In genomic region chr2:39728941-39729351, GRCh38 we compare ENCODE assay signal across 8 cellular contexts. TPM values are rescaled to one million over a fixed set of nuclear protein-coding genes. Genes with fewer than 3 reads are reported as not detected.
DNase-seq lines count a peak whose midpoint lies in the region; ATAC-seq, FAIRE-seq and TF ChIP-seq lines count a peak whose summit lies in the region.

No MANE protein-coding gene starts in this region.

- no peak overlapping the region for H3K4me3 Mint-ChIP-seq in H9

- no peak overlapping the region for H4K8ac ChIP-seq in H9 (replicated peaks; ENCODE audit: insufficient read length, low read depth, low read length)

- peaks cover 6 to 7% of the 10 kb centered on the region in 2 experiments for H3K4me1 Mint-ChIP-seq in H9

- H3K4me1 ChIP-seq in H9 (ENCODE audit: insufficient read depth, low read length) (no peaks in the 10 kb centered on the region; the same call in 1 of the 2 replicates), K562 (replicated peaks in 1 of 2; ENCODE audit: control insufficient read depth in 2 of 2, insufficient read depth in 2 of 2, low read length in 2 of 2) (no peaks in the 10 kb centered on the region), right lobe of liver (no peaks in the 10 kb centered on the region)

- no peaks in the 10 kb centered on the region for H3K27me3 ChIP-seq in H9 (ENCODE audit: insufficient read depth, low read length)
- peaks cover 0 to 10% of the 10 kb centered on the region in 2 experiments; a peak in 1 of 5 replicates for H3K27me3 ChIP-seq in K562 (ENCODE audit: control insufficient read depth in 2 of 2, insufficient read depth in 2 of 2, low read length in 2 of 2)
- H3K27me3 ChIP-seq in right lobe of liver = no peaks in the 10 kb centered on the region

- no peak overlapping the region for H3K18ac ChIP-seq in H9 (ENCODE audit: insufficient read length, low read depth, low read length)

- H4K20me1 ChIP-seq in H9 (ENCODE audit: control insufficient read depth, insufficient read depth, insufficient read length) = no peaks in the 10 kb centered on the region
- 0 out of 2 replicates have a peak, but pooled peaks cover 2% of the 10 kb centered on the region for H4K20me1 ChIP-seq in K562 (replicated peaks; ENCODE audit: control insufficient read depth, insufficient read depth, low read length)

- H4K91ac ChIP-seq in H9 (ENCODE audit: insufficient read length, low read depth, low read length) = no peak overlapping the region

- peak; percentile 30 to 63; a peak in 3 of 4 replicates for TF ChIP-seq RAD21 in K562 (CRISPR knock-in tag; conservative IDR thresholded peaks at IDR 0.05 in 1 of 2, IDR thresholded peaks at IDR 0.05 in 1 of 2)

- no peak overlapping the region for H2BK15ac ChIP-seq in H9 (ENCODE audit: low read depth, low read length)

- FAIRE-seq in K562 (lab: Jason Lieb, UNC) = peak; percentile 64

- DNase-seq in NCI-H748 (lab: John Stamatoyannopoulos, UW; ENCODE audit: unreplicated experiment) = peak; percentile 47
- DNase-seq in NCI-H748 treated with DMSO at 0.1 percent for 48 hours (lab: John Stamatoyannopoulos, UW) = no peak
- DNase-seq in H9 = peak; percentile 52
- DNase-seq in NCI-H526 treated with DMSO at 0.1 percent for 48 hours (lab: John Stamatoyannopoulos, UW) = peak; percentile 16
- peak; percentile 42 to 58 (median 48) for DNase-seq in K562 (ENCODE audit: extremely low read depth in 1 of 4, low spot score in 3 of 4)
- peak in 1 of 3 donors; percentile 33 for DNase-seq in right lobe of liver
- DNase-seq in effector CD4-positive, alpha-beta T cell = no peak

- no peak overlapping the region for H4K5ac ChIP-seq in H9 (ENCODE audit: insufficient read length, low read depth, low read length)

- ATAC-seq in K562 (peak; percentile 86), right lobe of liver (peak; percentile 58 to 64 (median 60)), HG02798 (IDR thresholded peaks at IDR 0.05; ENCODE audit: poor library complexity, unreplicated experiment) (no peak)

- no peaks in the 10 kb centered on the region for H3K23me2 ChIP-seq in H9 (ENCODE audit: insufficient read length, low read depth, low read length, poor library complexity, severe bottlenecking)

- H3K9me1 ChIP-seq in K562 (ENCODE audit: control insufficient read depth, insufficient read depth, low read length) = no peaks in the 10 kb centered on the region

- TF ChIP-seq POLR2A in K562 (conservative IDR thresholded peaks at IDR 0.05) (no peak), right lobe of liver (IDR thresholded peaks at IDR 0.05) (no peak)

- WGBS in H9 (ENCODE audit: extremely low coverage, insufficient read length, low lambda C conversion rate) = no CpG with 5 or more reads among the region's 5 CpGs
- 22% methylated on average over 5 of the region's 5 CpGs for WGBS in K562 (ENCODE audit: insufficient coverage, low coverage, missing lambda C conversion rate)
- 28% methylated on average over 3 of the region's 5 CpGs for WGBS in right lobe of liver (ENCODE audit: insufficient coverage, low coverage, low lambda C conversion rate, missing lambda C conversion rate)

- intact Hi-C loops in K562 (cut with micrococcal nuclease) (loop anchor here (10.0 kb wide), 1 partner anchor 664 kb away; no protein-coding TSS in a partner anchor), right lobe of liver (cut with DNase I) (no loop called here)

- H3K56ac ChIP-seq in H9 (ENCODE audit: insufficient read length, low read depth, low read length) = no peak overlapping the region

- H2AK5ac ChIP-seq in H9 (ENCODE audit: insufficient read length, low read length) = no peak overlapping the region

- in situ Hi-C loops in K562 (cut with MboI) = no loop called here

- H3K27me3 Mint-ChIP-seq in H9 (ENCODE audit: low read depth) = no peaks in the 10 kb centered on the region

- H3K4me2 ChIP-seq in H9 (ENCODE audit: insufficient read depth, insufficient read length, low read length) (no peak overlapping the region), K562 (ENCODE audit: insufficient read depth, low read length) (no peak overlapping the region)

- H3K14ac ChIP-seq in H9 (ENCODE audit: insufficient read depth, low read length) = no peak overlapping the region

- H3K79me2 ChIP-seq in H9 (ENCODE audit: insufficient read depth, low read length) (no peaks in the 10 kb centered on the region), K562 (ENCODE audit: control insufficient read depth, insufficient read depth, low read length) (no peaks in the 10 kb centered on the region)

- H3K27ac ChIP-seq in H9 (ENCODE audit: insufficient read length, low read depth, low read length) = no peak overlapping the region
- H3K27ac ChIP-seq in K562 (ENCODE audit: extremely low read depth, low read depth, low read length) = no peak overlapping the region
- H3K27ac ChIP-seq in right lobe of liver = no peak overlapping the region

- CTCF ChIA-PET in K562 (lab: Yijun Ruan, JAX; ENCODE audit: low intra/inter-chr PET ratio) = interaction anchor here (1.1 kb wide), 1 partner anchor 348 kb away, joined by 3 read pairs; no protein-coding TSS in a partner anchor

- peaks cover 0 to 12% (median 9%) of the 10 kb centered on the region in 3 experiments; a peak in 4 of 7 replicates for H3K36me3 Mint-ChIP-seq in H9 (ENCODE audit: insufficient read depth in 1 of 3, low read depth in 3 of 3)

- POLR2A ChIA-PET in K562 (lab: Yijun Ruan, JAX) = interaction anchor here (1.3 kb wide), 1 partner anchor 11 kb away, joined by 4 read pairs; no protein-coding TSS in a partner anchor

- H3K9me3 ChIP-seq in H9 (ENCODE audit: control insufficient read depth, low read depth, low read length) (no peaks in the 10 kb centered on the region), K562 (replicated peaks; ENCODE audit: control insufficient read depth, insufficient read depth, low read depth, low read length) (no peaks in the 10 kb centered on the region), right lobe of liver (no peaks in the 10 kb centered on the region)

- H3K23ac ChIP-seq in H9 (ENCODE audit: insufficient read length, low read depth, low read length) = no peak overlapping the region

- no peak for TF ChIP-seq EP300 in K562 (IDR thresholded peaks at IDR 0.05; ENCODE audit: low read length)

- BruUV-seq in K562 (replicated peaks; lab: Mats Ljungman, UMichigan) = no TSS peak

- H3K36me3 ChIP-seq in K562 (ENCODE audit: control insufficient read depth, insufficient read depth, low read length) (peaks cover 11% of the 10 kb centered on the region), right lobe of liver (no peaks in the 10 kb centered on the region)

- peaks cover 0 to 5% of the 10 kb centered on the region in 2 experiments; a peak in 3 of 5 replicates for H3K9me3 Mint-ChIP-seq in H9

- H2AFZ ChIP-seq in H9 (ENCODE audit: low read length) (no peak overlapping the region), K562 (ENCODE audit: low read depth, low read length) (no peak overlapping the region)

- no peak overlapping the region for H2BK5ac ChIP-seq in H9 (ENCODE audit: insufficient read length, low read length)

- H3K9ac ChIP-seq in H9 (ENCODE audit: extremely low read depth, insufficient read length, low read length) (no peak overlapping the region), K562 (ENCODE audit: insufficient read depth in 1 of 2, low read depth in 2 of 2, low read length in 2 of 2) (no peak overlapping the region)

- H3K4ac ChIP-seq in H9 (ENCODE audit: low read depth, low read length) = no peak overlapping the region

- no peak overlapping the region for H2BK12ac ChIP-seq in H9 (ENCODE audit: insufficient read length, low read depth, low read length)

- no peak overlapping the region for H2BK120ac ChIP-seq in H9 (ENCODE audit: low read depth, low read length, poor library complexity, severe bottlenecking)

- no peak overlapping the region for H3T11ph ChIP-seq in H9 (ENCODE audit: low read length)

- peak; percentile 92 for TF ChIP-seq CTCF in H9 (conservative IDR thresholded peaks at IDR 0.05)
- TF ChIP-seq CTCF in K562 (IDR thresholded peaks at IDR 0.05 in 2 of 3, conservative IDR thresholded peaks at IDR 0.05 in 1 of 3; ENCODE audit: insufficient read depth in 2 of 3, low read depth in 1 of 3, low read length in 3 of 3) = peak; percentile 72 to 81 (median 80)
- peak; percentile 45 to 63 (median 57) for TF ChIP-seq CTCF in right lobe of liver (IDR thresholded peaks at IDR 0.05)

- no peak overlapping the region for H3K4me3 ChIP-seq in K562
- H3K4me3 ChIP-seq in right lobe of liver = no peak overlapping the region

- H3K27ac Mint-ChIP-seq in H9 = peak overlapping the region in 1 of 3 experiments; percentile 35; a peak in 1 of 7 replicates

- no peak overlapping the region for H2BK20ac ChIP-seq in H9 (ENCODE audit: low read depth, low read length, poor library complexity, severe bottlenecking)

- no peaks in the 10 kb centered on the region for H3K79me1 ChIP-seq in H9 (ENCODE audit: insufficient read depth, low read depth, low read length, poor library complexity, severe bottlenecking)

TF ChIP-seq in K562, 482 proteins besides CTCF, POLR2A, EP300 and RAD21:
- TF ChIP-seq SMC3 (conservative IDR thresholded peaks at IDR 0.05; ENCODE audit: insufficient read depth, low read depth, low read length) (peak; percentile 56), KLF16 (IDR thresholded peaks at IDR 0.05) (peak; percentile 43), ARNT (IDR thresholded peaks at IDR 0.05) (no peak)

RNA-seq across cellular contexts. Expression of gene THUMPD2, which starts 50.1 kb away (rescaled TPM):
- total RNA-seq in H9 (2021) = 18.0 and 19.5 TPM in 2 replicates
- 19.7 and 76.3 TPM in 2 replicates for total RNA-seq in K562 (2011; cell fraction: chromatin; rRNA removed; ENCODE audit: low replicate concordance)
- total RNA-seq in K562 (2011; cell fraction: nucleolus; rRNA removed) = 10.5 and 16.2 TPM in 2 replicates
- 25.3 and 42.7 TPM in 2 replicates for total RNA-seq in K562 (2011; cell fraction: nucleoplasm; rRNA removed)
- 13.8 and 17.3 TPM in 2 replicates for total RNA-seq in K562 (2014; rRNA removed)
- total RNA-seq in K562 (2014; rRNA removed; fragmentation: Illumina TruSeq; extraction: Trizol) = 35.0 and 39.8 TPM in 2 replicates
- total RNA-seq in K562 (2015; rRNA removed; fragmentation: Illumina TruSeq; extraction: Trizol) = 30.6 and 31.9 TPM in 2 replicates
- total RNA-seq in K562 (2021) = 18.1 and 18.8 TPM in 2 replicates
- polyA plus RNA-seq in K562 (2011; rRNA removed) = 34.7 and 40.4 TPM in 2 replicates
- polyA plus RNA-seq in K562 (2011; cell fraction: cytosol; rRNA removed) = 7.1 and 11.6 TPM in 2 replicates
- 24.8 and 29.6 TPM in 2 replicates for polyA plus RNA-seq in K562 (2011; cell fraction: nucleus; rRNA removed)
- 13.8 and 14.9 TPM in 2 replicates for polyA plus RNA-seq in K562 (2012)
- 22.3 and 24.0 TPM in 2 replicates for polyA plus RNA-seq in K562 (2014; fragmentation: Illumina TruSeq; extraction: Trizol)
- 10 to 100 TPM in 1 of 2 experiments, 1 to 10 TPM in 1; 9.6 to 15.1 TPM for polyA plus RNA-seq in K562 (2014; fragmentation: Nextera tagmentation; extraction: Ambion mirVana)
- polyA plus RNA-seq in K562 (2014; rRNA removed) = 30.2 and 30.7 TPM in 2 replicates
- polyA minus RNA-seq in K562 (2011; rRNA and poly(A)+ RNA removed) = 26.1 and 27.0 TPM in 2 replicates
- polyA minus RNA-seq in K562 (2011; cell fraction: cytosol; rRNA and poly(A)+ RNA removed) = 5.6 and 8.6 TPM in 2 replicates
- 30.6 and 48.5 TPM in 2 replicates for polyA minus RNA-seq in K562 (2011; cell fraction: nucleus; rRNA and poly(A)+ RNA removed)
- 1 to 10 TPM; 1.6 to 4.3 (median 3.4) TPM for total RNA-seq in right lobe of liver

Comparison
In these comparisons a context has a peak if more than half of its experiments do, and no peak if none do; other contexts are left out.
1. DNase-seq: peak in NCI-H748 (single experiment), H9 (single experiment), NCI-H526 treated with DMSO at 0.1 percent for 48 hours (single experiment) and K562 (4 of 4); none in NCI-H748 treated with DMSO at 0.1 percent for 48 hours (single experiment) and effector CD4-positive, alpha-beta T cell (single experiment).
2. Peak in every context shown above with its lines, with median percentiles within 50 percentile points of each other: CTCF ChIP-seq.